7 cellular contexts compared by ENCODE assay signal in the genomic region with DNA sequence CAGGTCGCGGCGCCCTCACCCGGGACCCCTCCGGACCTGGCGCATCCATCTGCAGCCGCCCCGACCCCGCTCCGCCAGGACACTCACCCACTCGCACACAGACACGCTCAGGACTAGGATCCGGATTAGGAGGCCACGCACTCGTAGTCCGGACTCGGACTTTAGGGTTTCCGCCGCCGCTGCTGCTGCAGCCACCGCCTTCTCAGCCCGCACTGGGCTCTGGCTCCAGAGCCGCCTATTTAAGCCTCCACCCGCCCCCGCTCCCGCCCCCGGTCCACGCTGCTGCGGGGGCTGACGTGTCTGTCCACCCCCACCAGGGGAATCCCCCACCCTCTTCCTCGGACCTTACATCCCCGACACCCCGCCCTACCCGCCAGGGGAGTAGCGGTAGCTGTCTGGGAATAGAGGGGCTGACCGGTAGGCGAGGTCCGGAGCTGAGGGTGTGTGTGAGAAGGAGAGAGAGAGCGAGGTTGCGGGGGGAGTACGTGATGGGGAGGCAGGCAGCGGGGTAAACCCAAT. TPM values are rescaled to one million over a fixed set of nuclear protein-coding genes. Genes with fewer than 3 reads are reported as not detected.
DNase-seq lines count a peak whose midpoint lies in the region; ATAC-seq and TF ChIP-seq lines count a peak whose summit lies in the region.

A gene with protein sequence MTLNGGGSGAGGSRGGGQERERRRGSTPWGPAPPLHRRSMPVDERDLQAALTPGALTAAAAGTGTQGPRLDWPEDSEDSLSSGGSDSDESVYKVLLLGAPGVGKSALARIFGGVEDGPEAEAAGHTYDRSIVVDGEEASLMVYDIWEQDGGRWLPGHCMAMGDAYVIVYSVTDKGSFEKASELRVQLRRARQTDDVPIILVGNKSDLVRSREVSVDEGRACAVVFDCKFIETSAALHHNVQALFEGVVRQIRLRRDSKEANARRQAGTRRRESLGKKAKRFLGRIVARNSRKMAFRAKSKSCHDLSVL (minus strand): TSS at position 214 of the 519 bp plus-strand sequence. CDS start 356 bp downstream, outside the sequence.

- H3K27me3 Mint-ChIP-seq in activated B cell treated with CpG ODN at 0.5 μM for 24 hours (peaks cover 33% of the 10 kb centered on the region), progenitor cell of endocrine pancreas (peaks cover 63% of the 10 kb centered on the region)

- H3K4me3 Mint-ChIP-seq in activated B cell treated with CpG ODN at 0.5 μM for 24 hours (peak within 1 kb of the TSS; percentile 76), progenitor cell of endocrine pancreas (ENCODE audit: low read depth) (peak within 1 kb of the TSS; percentile 41)

- DNase-seq in GM20000 (ENCODE audit: low spot score) (peak; percentile 59), activated B cell treated with CpG ODN at 0.5 μM for 24 hours (no peak), Right ventricle myocardium inferior (ENCODE audit: missing footprints) (peak; percentile 83), progenitor cell of endocrine pancreas (ENCODE audit: low spot score, unreplicated experiment) (no peak), HT-29 (ENCODE audit: low spot score) (no peak), LoVo (ENCODE audit: low spot score) (no peak)

- ATAC-seq in activated B cell treated with CpG ODN at 0.5 μM for 24 hours (ENCODE audit: low read depth) (peak; percentile 31), Right ventricle myocardium inferior (peak; percentile 41), GM21619 (IDR thresholded peaks at IDR 0.05; ENCODE audit: unreplicated experiment) (no peak)

- peaks cover 6% of the 10 kb centered on the region for H3K36me3 Mint-ChIP-seq in activated B cell treated with CpG ODN at 0.5 μM for 24 hours (ENCODE audit: low read depth)
- H3K36me3 Mint-ChIP-seq in progenitor cell of endocrine pancreas (ENCODE audit: insufficient read depth), result no peaks in the 10 kb centered on the region

- TF ChIP-seq CTCF in GM20000 (IDR thresholded peaks at IDR 0.05; ENCODE audit: extremely low read depth, missing control alignments) (no peak), activated B cell treated with CpG ODN at 0.5 μM for 24 hours (IDR thresholded peaks at IDR 0.05) (no peak), progenitor cell of endocrine pancreas (IDR thresholded peaks at IDR 0.05; ENCODE audit: unreplicated experiment) (no peak)

- CTCF ChIA-PET in activated B cell treated with CpG ODN at 0.5 μM for 24 hours (lab: Charles Lee), result no interaction called here

- intact Hi-C loops in activated B cell treated with CpG ODN at 0.5 μM for 24 hours (cut with micrococcal nuclease) (loop anchor here (5.0 kb wide), 1 partner anchor 93 kb away; a partner anchor contains a TSS), Right ventricle myocardium inferior (cut with DNase I) (no loop called here)

- no peak within 1 kb of the TSS for H3K27ac Mint-ChIP-seq in activated B cell treated with CpG ODN at 0.5 μM for 24 hours
- H3K27ac Mint-ChIP-seq in progenitor cell of endocrine pancreas, result no peak within 1 kb of the TSS

- H3K9me3 Mint-ChIP-seq in activated B cell treated with CpG ODN at 0.5 μM for 24 hours (no peaks in the 10 kb centered on the region), progenitor cell of endocrine pancreas (ENCODE audit: low read depth) (no peaks in the 10 kb centered on the region)

- H3K4me1 Mint-ChIP-seq in activated B cell treated with CpG ODN at 0.5 μM for 24 hours (peaks cover 9% of the 10 kb centered on the region), progenitor cell of endocrine pancreas (ENCODE audit: low read depth) (no peaks in the 10 kb centered on the region)

- POLR2A ChIA-PET in activated B cell treated with CpG ODN at 0.5 μM for 24 hours (lab: Charles Lee), result interaction anchor here (0.6 kb wide), 1 partner anchor 621 kb away, joined by 5 read pairs; no protein-coding TSS in a partner anchor

RNA-seq across cellular contexts. Expression of the gene that starts here (rescaled TPM):
- total RNA-seq in activated B cell treated with CpG ODN at 0.5 μM for 24 hours (0.15 TPM in 1 of 2 replicates, not detected in the other), Right ventricle myocardium inferior (84.3 TPM), progenitor cell of endocrine pancreas (0.27 and 0.36 TPM in 2 replicates)
- total RNA-seq in HT-29 (2014; rRNA removed; shearing (Covaris generic)), result 0.08 and 1.7 TPM in 2 replicates

Comparison
In these comparisons a context has a peak if more than half of its experiments do, and no peak if none do; other contexts are left out.
1. RNA of the gene that starts here (total RNA-seq): 84.3 TPM in Right ventricle myocardium inferior (single experiment); 0.27 to 0.36 TPM in progenitor cell of endocrine pancreas, 0.15 TPM in activated B cell treated with CpG ODN at 0.5 μM for 24 hours and 0.08 to 1.7 TPM in HT-29; every median in the first group is over 10 times any median in the second.
2. Peak in ATAC-seq in activated B cell treated with CpG ODN at 0.5 μM for 24 hours; RNA of the gene not detected or under 1 TPM.
3. DNase-seq: peak in GM20000 (single experiment) and Right ventricle myocardium inferior (single experiment); none in activated B cell treated with CpG ODN at 0.5 μM for 24 hours (single experiment), progenitor cell of endocrine pancreas (single experiment), HT-29 (single experiment) and LoVo (single experiment).